In the genomic region with DNA sequence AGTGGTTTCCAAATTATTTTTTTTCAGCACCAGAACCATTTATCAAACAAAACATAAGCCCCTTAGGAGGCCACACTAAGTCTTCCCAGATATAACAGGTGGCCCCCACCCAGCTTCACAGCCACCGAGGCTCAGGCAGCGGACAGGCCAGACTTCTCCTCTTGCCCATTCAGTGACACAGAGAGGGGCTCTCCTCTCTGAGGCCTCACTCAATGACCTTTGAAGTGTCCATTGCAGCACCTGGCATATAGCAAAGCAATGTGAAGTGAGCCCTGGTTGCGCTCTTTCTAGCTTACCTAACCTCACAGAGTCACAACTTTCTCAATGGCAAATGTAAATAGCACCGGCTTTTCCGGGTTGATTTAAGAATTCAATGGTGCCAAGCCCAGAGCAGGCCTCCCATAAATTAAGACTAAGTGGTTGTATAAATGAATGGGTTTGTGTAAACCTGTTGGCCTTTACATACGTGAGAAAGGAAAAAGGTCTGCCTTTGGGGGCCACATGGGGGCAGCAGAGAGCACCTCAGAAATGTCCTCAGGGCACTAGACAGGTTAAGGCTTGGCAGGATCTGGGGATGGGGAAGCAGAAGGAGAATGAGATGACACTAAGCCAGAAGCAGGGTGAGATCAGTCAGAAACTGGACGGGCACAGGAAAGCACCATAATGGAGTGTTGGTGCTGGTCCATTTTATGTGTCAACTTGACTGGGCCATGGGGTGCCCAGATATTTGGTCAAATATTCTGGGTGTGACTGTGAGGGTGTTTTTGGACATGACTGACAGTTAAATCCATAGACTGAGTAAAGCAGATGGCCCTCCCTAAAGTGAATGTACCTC, we compare ENCODE assay signal across 8 cellular contexts. TPM values are rescaled to one million over a fixed set of nuclear protein-coding genes. Genes with fewer than 3 reads are reported as not detected.
A peak's percentile ranks its signal among the peaks of the same experiment; 100 is the strongest.
DNase-seq lines count a peak whose midpoint lies in the region; ATAC-seq and TF ChIP-seq lines count a peak whose summit lies in the region.

No MANE protein-coding gene starts in this region.

- no peaks in the 10 kb centered on the region for H3K9me3 ChIP-seq in effector memory CD4-positive, alpha-beta T cell (ENCODE audit: control insufficient read depth, low read length)

- no peak overlapping the region for H3K27ac ChIP-seq in HL-60 (replicated peaks)
- H3K27ac ChIP-seq in effector memory CD4-positive, alpha-beta T cell (ENCODE audit: insufficient read depth, low read length, poor library complexity, severe bottlenecking) = no peak overlapping the region

- peak; percentile 64 for TF ChIP-seq CTCF in HL-60 (IDR thresholded peaks at IDR 0.05; ENCODE audit: insufficient read depth, low read length)
- peak; percentile 90 for TF ChIP-seq CTCF in cardiac fibroblast (IDR thresholded peaks at IDR 0.05; ENCODE audit: low read depth, low read length)

- peak; percentile 63 for DNase-seq in ELR (ENCODE audit: low read depth)
- peak; percentile 11 to 45 for DNase-seq in HL-60 (ENCODE audit: low read depth in 1 of 2, low spot score in 1 of 2)
- DNase-seq in RKO (ENCODE audit: low spot score) = peak; percentile 70
- peak; percentile 53 for DNase-seq in cardiac fibroblast (ENCODE audit: low read depth in 2 of 2)
- peak; percentile 51 to 63 for DNase-seq in lung microvascular endothelial cell (ENCODE audit: low read depth in 2 of 2)
- DNase-seq in effector memory CD4-positive, alpha-beta T cell = no peak

- H3K36me3 ChIP-seq in effector memory CD4-positive, alpha-beta T cell (ENCODE audit: control insufficient read depth, insufficient read depth, low read length) = no peaks in the 10 kb centered on the region

- H3K4me3 ChIP-seq in HL-60 (replicated peaks; ENCODE audit: insufficient read depth, low read length) (no peak overlapping the region), cardiac fibroblast (replicated peaks in 1 of 2; ENCODE audit: low read depth in 2 of 2, low read length in 2 of 2) (no peak overlapping the region)
- H3K4me3 ChIP-seq in effector memory CD4-positive, alpha-beta T cell (ENCODE audit: insufficient read depth, low read depth, low read length, poor library complexity, severe bottlenecking) = no peak overlapping the region

- H3K27me3 ChIP-seq in HL-60 (ENCODE audit: insufficient read depth, poor library complexity, severe bottlenecking) = no peaks in the 10 kb centered on the region
- H3K27me3 ChIP-seq in effector memory CD4-positive, alpha-beta T cell (replicated peaks; ENCODE audit: control insufficient read depth, insufficient read depth, low read length, poor library complexity, severe bottlenecking) = no peaks in the 10 kb centered on the region

- no peak for ATAC-seq in HG02642 (IDR thresholded peaks at IDR 0.05; ENCODE audit: poor library complexity, unreplicated experiment)
- no peak for ATAC-seq in GM18517 (IDR thresholded peaks at IDR 0.05; ENCODE audit: unreplicated experiment)

- H3K4me1 ChIP-seq in effector memory CD4-positive, alpha-beta T cell (ENCODE audit: control insufficient read depth, insufficient read depth, low read length, poor library complexity, severe bottlenecking) = no peaks in the 10 kb centered on the region

RNA-seq across cellular contexts. Expression of a gene that starts 59.1 kb away (rescaled TPM):
- under 0.01 and 0.22 TPM in 2 replicates for total RNA-seq in lung microvascular endothelial cell

Comparison
In these comparisons a context has a peak if more than half of its experiments do, and no peak if none do; other contexts are left out.
1. DNase-seq: peak in ELR (single experiment), HL-60 (2 of 2), RKO (single experiment), cardiac fibroblast (2 of 2) and lung microvascular endothelial cell (2 of 2); none in effector memory CD4-positive, alpha-beta T cell (0 of 3).